In the genomic region with DNA sequence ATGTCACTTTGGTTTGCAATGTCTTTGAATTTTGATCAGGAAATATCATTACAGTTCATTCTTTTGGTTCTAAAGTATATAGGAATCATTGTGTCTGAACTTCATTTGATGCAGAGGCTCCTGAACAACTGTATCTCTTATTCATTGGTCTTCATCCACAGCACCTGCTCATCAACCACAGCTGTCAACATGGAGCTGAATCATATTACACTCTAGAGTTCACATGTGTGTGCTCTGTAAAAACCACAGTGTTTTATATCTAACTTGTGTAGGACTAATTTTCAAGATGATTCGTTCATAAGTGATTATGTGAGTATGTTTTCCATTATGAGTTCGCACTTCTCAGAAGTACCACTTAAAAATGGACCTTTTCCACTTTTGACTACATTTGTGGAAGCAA, we compare ENCODE assay signal across 23 cellular contexts.
"Had no signal": no experiment of that assay in that cellular context is flagged by ENCODE, and none has a peak within 500 bp of the region (broad histone marks: within the 10 kb centered on the region; RNA-seq: fewer than 3 reads in every experiment).

No MANE protein-coding gene starts in this region.

- H3K9me3 ChIP-seq: left lung, right lobe of liver, thyroid gland had no signal

- DNase-seq: activated CD4-positive, alpha-beta T cell treated with anti-CD3 and anti-CD28 coated beads, Interleukin-2, amount 10 ng/mL, durations not matched to agents 7 days and 5 days; activated CD4-positive, CD25-positive, alpha-beta regulatory T cell treated with anti-CD3 and anti-CD28 coated beads, Interleukin-2, amount 50 U/mL, for 72 hours; activated CD8-positive, alpha-beta T cell treated with anti-CD3 and anti-CD28 coated beads, Interleukin-2, amount 10 ng/mL, durations not matched to agents 7 days and 5 days; activated gamma-delta T cell; activated naive CD4-positive, alpha-beta T cell treated with anti-CD3 and anti-CD28 coated beads, Interleukin-2, amount 50 U/mL, for 16 hours; anterior cingulate cortex; caudate nucleus; effector CD4-positive, alpha-beta T cell; immature natural killer cell; kidney glomerular epithelial cell; left lung; naive thymus-derived CD4-positive, alpha-beta T cell; posterior cingulate gyrus; right lobe of liver; stimulated activated CD4-positive, alpha-beta T cell treated with anti-CD3 and anti-CD28 coated beads, Interleukin-15, amount 100 ng/mL, for 24 hours; stimulated activated CD4-positive, alpha-beta T cell treated with anti-CD3 and anti-CD28 coated beads, Interleukin-2, amount 100 ng/mL, for 48 hours; stimulated activated naive CD8-positive, alpha-beta T cell treated with anti-CD3 and anti-CD28 coated beads, Interleukin-15, Interleukin-2, amounts not matched to agents 100 U/mL and 50 U/mL, for 24 hours; substantia nigra; thyroid gland; WERI-Rb-1 had no signal

- H3K27me3 ChIP-seq: left lung, neural progenitor cell, right lobe of liver, thyroid gland had no signal

- H3K27ac ChIP-seq: left lung, neural progenitor cell, right lobe of liver, thyroid gland, WERI-Rb-1 had no signal

- H3K4me1 ChIP-seq: left lung, neural progenitor cell, right lobe of liver, thyroid gland had no signal

- H3K4me3 ChIP-seq: left lung, lung, neural progenitor cell, right lobe of liver, smooth muscle cell, thyroid gland had no signal

- ATAC-seq: activated CD8-positive, alpha-beta T cell treated with anti-CD3 and anti-CD28 coated beads, Interleukin-2, amount 10 ng/mL, durations not matched to agents 7 days and 5 days; left lung; naive thymus-derived CD4-positive, alpha-beta T cell; right lobe of liver; stimulated activated naive CD8-positive, alpha-beta T cell treated with anti-CD3 and anti-CD28 coated beads, Interleukin-15, Interleukin-2, amounts not matched to agents 100 U/mL and 50 U/mL, for 24 hours had no signal

- H3K36me3 ChIP-seq: left lung, neural progenitor cell, right lobe of liver, thyroid gland, WERI-Rb-1 had no signal
